19 cellular contexts compared by ENCODE assay signal in genomic region chr21:40070871-40071270, GRCh38.
DNase-seq lines count a peak whose midpoint lies in the region; ATAC-seq and TF ChIP-seq lines count a peak whose summit lies in the region.
"Had no signal": no experiment of that assay in that cellular context is flagged by ENCODE, and none has a peak within 500 bp of the region (broad histone marks: within the 10 kb centered on the region; RNA-seq: fewer than 3 reads in every experiment).

No MANE protein-coding gene starts in this region.

- DNase-seq in mammary epithelial cell = peak; percentile 1
- no peak for DNase-seq in MCF 10A (ENCODE audit: unreplicated experiment)
- DNase-seq in adrenal gland = peak; percentile 37 to 68 (median 60)
- peak; percentile 76 for DNase-seq in sigmoid colon
- DNase-seq in HCEC 1CT = no peak
- DNase-seq in cortex of kidney (lab: John Stamatoyannopoulos, UW) = no peak
- DNase-seq: 8988T; Calu3; CD4-positive, alpha-beta memory T cell; DMS79 treated with DMSO at 0.1 percent for 48 hours; EL; HFFc6 had no signal

- 97% methylated on average over 4 of the region's 4 CpGs for WGBS in mammary epithelial cell (ENCODE audit: low coverage, missing lambda C conversion rate)
- WGBS in adrenal gland, 4 donors = 53 to 59% (median 54%) methylated on average over 4 of the region's 4 CpGs
- 38 to 72% methylated on average over 4 of the region's 4 CpGs for WGBS in sigmoid colon, 2 donors

- H3K9me3 ChIP-seq in mammary epithelial cell (replicated peaks; ENCODE audit: insufficient read depth, low read length) (no peaks in the 10 kb centered on the region), adrenal gland (replicated peaks in 1 of 3) (no peaks in the 10 kb centered on the region), sigmoid colon (peaks cover 0 to 2% (median 0%) of the 10 kb centered on the region in 4 donors)
- H3K9me3 ChIP-seq: BLaER1 had no signal

- in situ Hi-C loops in mammary epithelial cell (cut with MboI; ENCODE audit: low sequenced_read_pairs in 2 of 2) = no loop called here

- H3K36me3 ChIP-seq in mammary epithelial cell (ENCODE audit: insufficient read depth, low read length) (no peaks in the 10 kb centered on the region), adrenal gland (replicated peaks in 1 of 2) (no peaks in the 10 kb centered on the region), sigmoid colon (no peaks in the 10 kb centered on the region)
- H3K36me3 ChIP-seq: BLaER1 had no signal

- POLR2A ChIA-PET in MCF 10A (lab: Yijun Ruan, JAX) = no interaction called here

- dilution Hi-C loops in mammary epithelial cell (cut with HindIII; ENCODE audit: low sequenced_read_pairs) = no loop called here

- no peak overlapping the region for H3K27ac Mint-ChIP-seq in MCF 10A (ENCODE audit: low read depth, unreplicated experiment)
- H3K27ac Mint-ChIP-seq: CD14-positive monocyte; CD4-positive, alpha-beta memory T cell; GM23338; HFFc6 had no signal

- H3K27ac ChIP-seq in mammary epithelial cell (ENCODE audit: insufficient read depth, low read depth, low read length) (no peak overlapping the region), adrenal gland (peak overlapping the region in 1 of 5 donors; percentile 61), sigmoid colon (peak overlapping the region in 3 of 4 donors; percentile 66 to 77 (median 73))
- H3K27ac ChIP-seq: BLaER1, HL-60 had no signal

- no peaks in the 10 kb centered on the region for H3K4me1 Mint-ChIP-seq in MCF 10A (ENCODE audit: insufficient read depth, unreplicated experiment)
- H3K4me1 Mint-ChIP-seq: CD14-positive monocyte; CD4-positive, alpha-beta memory T cell had no signal

- no peak overlapping the region for H3K9ac ChIP-seq in mammary epithelial cell (ENCODE audit: insufficient read depth, low read length)
- H3K9ac ChIP-seq: BLaER1 had no signal

- H3K4me2 ChIP-seq in mammary epithelial cell (ENCODE audit: insufficient read depth, low read depth, low read length) = no peak overlapping the region
- H3K4me2 ChIP-seq: BLaER1, GM23338 had no signal

- no peak for ATAC-seq in GM18867 (IDR thresholded peaks at IDR 0.05; ENCODE audit: unreplicated experiment)
- ATAC-seq: GM12878, GM23338, HCT116 had no signal

- CTCF ChIA-PET in mammary epithelial cell (lab: Charles Lee; ENCODE audit: low non-redundant PET) (no interaction called here), MCF 10A (lab: Yijun Ruan, JAX) (interaction anchor here (1.2 kb wide), 1 partner anchor 203 kb away, joined by 5 read pairs; the partner anchor contains the start of gene PCP4)

- H3K4me1 ChIP-seq in mammary epithelial cell (ENCODE audit: insufficient read depth, low read length) (no peaks in the 10 kb centered on the region), adrenal gland (replicated peaks in 1 of 2) (no peaks in the 10 kb centered on the region), sigmoid colon (peaks cover 0 to 55% (median 39%) of the 10 kb centered on the region in 4 donors)
- H3K4me1 ChIP-seq: BLaER1 had no signal

- H3K9me3 Mint-ChIP-seq in MCF 10A (ENCODE audit: unreplicated experiment) = peaks cover 13% of the 10 kb centered on the region

- H3K4me3 ChIP-seq in mammary epithelial cell (replicated peaks in 1 of 3; ENCODE audit: insufficient read depth in 1 of 3, low read depth in 2 of 3, low read length in 3 of 3) = no peak overlapping the region
- no peak overlapping the region for H3K4me3 ChIP-seq in adrenal gland
- no peak overlapping the region for H3K4me3 ChIP-seq in sigmoid colon
- H3K4me3 ChIP-seq: BLaER1, GM12878, GM23338 had no signal

- H3K79me2 ChIP-seq in mammary epithelial cell (ENCODE audit: insufficient read depth, low read length) = no peaks in the 10 kb centered on the region

- H3K27me3 ChIP-seq in mammary epithelial cell (ENCODE audit: insufficient read depth, low read length) (no peaks in the 10 kb centered on the region), adrenal gland (no peaks in the 10 kb centered on the region), sigmoid colon (no peaks in the 10 kb centered on the region)
- H3K27me3 ChIP-seq: BLaER1 had no signal

- H3K27me3 Mint-ChIP-seq in MCF 10A (ENCODE audit: insufficient read depth, unreplicated experiment) = peaks cover 28% of the 10 kb centered on the region
- H3K27me3 Mint-ChIP-seq: CD4-positive, alpha-beta memory T cell had no signal

- TF ChIP-seq POLR2A in adrenal gland (IDR thresholded peaks at IDR 0.05) (no peak), sigmoid colon (IDR thresholded peaks at IDR 0.05) (no peak)

- no peak overlapping the region for H3K4me3 Mint-ChIP-seq in MCF 10A (ENCODE audit: unreplicated experiment)
- H3K4me3 Mint-ChIP-seq: CD14-positive monocyte; CD4-positive, alpha-beta memory T cell; GM23338; HFFc6 had no signal

- TF ChIP-seq CTCF in mammary epithelial cell (conservative IDR thresholded peaks at IDR 0.05 in 1 of 2, IDR thresholded peaks at IDR 0.05 in 1 of 2; ENCODE audit: extremely low read depth in 1 of 2, insufficient read depth in 1 of 2, low read depth in 1 of 2, low read length in 2 of 2) (no peak), MCF 10A (IDR thresholded peaks at IDR 0.05; ENCODE audit: unreplicated experiment) (no peak), adrenal gland (IDR thresholded peaks at IDR 0.05) (no peak), sigmoid colon (IDR thresholded peaks at IDR 0.05) (no peak)

- no TSS peak for BruUV-seq in mammary epithelial cell (replicated peaks; lab: Mats Ljungman, UMichigan)
- no TSS peak for BruUV-seq in MCF 10A (replicated peaks; lab: Mats Ljungman, UMichigan)

- intact Hi-C loops in mammary epithelial cell (cut with micrococcal nuclease) = no loop called here
- intact Hi-C loops in MCF 10A (cut with micrococcal nuclease) = no loop called here
- intact Hi-C loops in adrenal gland (cut with DNase I) = no loop called here
- intact Hi-C loops in sigmoid colon (cut with DNase I) = loop anchor here (5.0 kb wide), 1 partner anchor 46 kb away; no protein-coding TSS in a partner anchor

- H2AFZ ChIP-seq in mammary epithelial cell (ENCODE audit: low read depth, low read length) = no peak overlapping the region
- H2AFZ ChIP-seq: GM23338 had no signal

- no peaks in the 10 kb centered on the region for H3K36me3 Mint-ChIP-seq in MCF 10A (ENCODE audit: insufficient read depth, unreplicated experiment)
- H3K36me3 Mint-ChIP-seq: CD14-positive monocyte; CD4-positive, alpha-beta memory T cell had no signal

- TF ChIP-seq EP300 in sigmoid colon (IDR thresholded peaks at IDR 0.05) = peak; percentile 60 to 91 (median 84)

- H4K20me1 ChIP-seq in mammary epithelial cell (ENCODE audit: insufficient read depth, low read length) = no peaks in the 10 kb centered on the region
- H4K20me1 ChIP-seq: BLaER1 had no signal

Comparison
In these comparisons a context has a peak if more than half of its experiments do, and no peak if none do; other contexts are left out.
1. DNase-seq: peak in mammary epithelial cell (single experiment), adrenal gland (7 of 7) and sigmoid colon (single experiment); none in MCF 10A (single experiment), HCEC 1CT (single experiment) and cortex of kidney (single experiment).